3 cellular contexts compared by ENCODE assay signal in the genomic region with DNA sequence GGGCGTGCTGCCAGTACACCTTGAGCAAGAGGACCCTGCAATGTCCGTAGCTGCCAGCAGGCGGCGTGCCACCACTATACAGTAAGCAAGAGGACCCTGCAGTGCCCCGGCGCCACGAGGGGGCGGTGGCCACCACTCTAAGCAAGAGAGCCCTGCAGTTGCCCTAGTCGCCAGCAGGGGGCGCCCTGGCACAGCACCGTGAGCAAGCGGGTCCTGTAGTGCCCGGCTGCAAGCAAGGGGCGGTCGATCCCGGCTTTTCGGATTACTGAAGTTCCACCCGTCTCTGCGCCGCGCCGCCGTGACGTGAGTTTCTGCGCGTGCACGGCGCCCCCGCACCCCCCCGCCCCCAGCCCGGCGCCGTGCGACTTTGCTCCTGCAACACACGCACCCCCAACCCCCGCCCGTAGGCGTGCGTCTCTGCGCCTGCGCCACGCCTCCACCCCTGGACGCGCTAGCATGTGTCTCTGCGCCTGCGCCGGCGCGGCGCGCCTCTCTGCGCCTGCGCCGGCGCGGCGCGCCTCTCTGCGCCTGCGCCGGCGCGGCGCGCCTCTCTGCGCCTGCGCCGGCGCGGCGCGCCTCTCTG. TPM values are rescaled to one million over a fixed set of nuclear protein-coding genes. Genes with fewer than 3 reads are reported as not detected.
"Had no signal": no experiment of that assay in that cellular context is flagged by ENCODE, and none has a peak within 500 bp of the region (broad histone marks: within the 10 kb centered on the region; RNA-seq: fewer than 3 reads in every experiment).

No MANE protein-coding gene starts in this region.

RNA-seq across cellular contexts. Expression of gene IL9R, which starts 31.2 kb away (rescaled TPM):
- total RNA-seq: GM23248, H4, HepG2 had no signal
- polyA plus RNA-seq: GM23248, HepG2 had no signal
